Comparison of ENCODE assay signal across 1 cellular context in genomic region chr9:74952281-74953151, GRCh38.
TF ChIP-seq lines count a peak whose summit lies in the region.

Gene C9orf40, minus strand, starts transcription at chr9:74952912. Its CDS starts 301 bp downstream, at chr9:74952611.

TF ChIP-seq in HEK293, 187 proteins besides CTCF, POLR2A, EP300 and RAD21 (continued from another document and continues in another):
- TF ChIP-seq ZNF518A (tag by site-specific recombination; conservative IDR thresholded peaks at IDR 0.05; ENCODE audit: low read depth) (no peak), ZNF280D (tag by site-specific recombination; IDR thresholded peaks at IDR 0.05) (no peak), HIC1 (tag by site-specific recombination; IDR thresholded peaks at IDR 0.05) (no peak; the same call in 1 of the 2 replicates), KLF8 (tag by site-specific recombination; IDR thresholded peaks at IDR 0.05) (peak; percentile 64; the same call in 1 of the 2 replicates), ATF2 (tag by site-specific recombination; IDR thresholded peaks at IDR 0.05; ENCODE audit: low read depth) (no peak), ZNF114 (tag by site-specific recombination; IDR thresholded peaks at IDR 0.05) (no peak), ZNF10 (tag by site-specific recombination; IDR thresholded peaks at IDR 0.05) (0 out of 2 replicates have a peak, but pooled peaks have one; percentile 15), ZNF398 (tag by site-specific recombination; IDR thresholded peaks at IDR 0.05) (peak; percentile 30; the same call in 1 of the 2 replicates), ZBTB11 (tag by site-specific recombination; conservative IDR thresholded peaks at IDR 0.05; ENCODE audit: low read depth) (peak; percentile 66; the same call in 1 of the 2 replicates), SP3 (tag by site-specific recombination; IDR thresholded peaks at IDR 0.05) (no peak), ZNF449 (tag by site-specific recombination; IDR thresholded peaks at IDR 0.05) (peak; percentile 32; the same call in 1 of the 2 replicates), ZNF660 (tag by site-specific recombination; IDR thresholded peaks at IDR 0.05) (peak; percentile 33; the same call in 1 of the 2 replicates), ZNF391 (tag by site-specific recombination; IDR thresholded peaks at IDR 0.05; ENCODE audit: borderline replicate concordance, low read depth) (no peak; the same call in 1 of the 2 replicates), REPIN1 (tag by site-specific recombination; IDR thresholded peaks at IDR 0.05; ENCODE audit: low read depth) (no peak), ZNF146 (tag by site-specific recombination; IDR thresholded peaks at IDR 0.05) (0 out of 2 replicates have a peak, but pooled peaks have one; percentile 7), ZNF423 (tag by site-specific recombination; IDR thresholded peaks at IDR 0.05) (no peak), OVOL3 (tag by site-specific recombination; IDR thresholded peaks at IDR 0.05) (0 out of 2 replicates have a peak, but pooled peaks have one; percentile 7), ZNF639 (tag by site-specific recombination; IDR thresholded peaks at IDR 0.05) (no peak), ZNF692 (tag by site-specific recombination; IDR thresholded peaks at IDR 0.05) (peak; percentile 67; the same call in 1 of the 2 replicates), ZNF664 (tag by site-specific recombination; IDR thresholded peaks at IDR 0.05) (no peak), ZNF169 (tag by site-specific recombination; IDR thresholded peaks at IDR 0.05) (no peak), EGR2 (tag by site-specific recombination; IDR thresholded peaks at IDR 0.05; ENCODE audit: low read depth) (no peak), ZNF324 (tag by site-specific recombination; IDR thresholded peaks at IDR 0.05) (no peak), ZNF580 (tag by site-specific recombination; IDR thresholded peaks at IDR 0.05) (no peak), ZNF610 (tag by site-specific recombination; IDR thresholded peaks at IDR 0.05; ENCODE audit: borderline replicate concordance) (0 out of 2 replicates have a peak, but pooled peaks have one; percentile 47), ZNF18 (tag by site-specific recombination; IDR thresholded peaks at IDR 0.05) (no peak)
